17 cellular contexts compared by ENCODE assay signal in the genomic region with DNA sequence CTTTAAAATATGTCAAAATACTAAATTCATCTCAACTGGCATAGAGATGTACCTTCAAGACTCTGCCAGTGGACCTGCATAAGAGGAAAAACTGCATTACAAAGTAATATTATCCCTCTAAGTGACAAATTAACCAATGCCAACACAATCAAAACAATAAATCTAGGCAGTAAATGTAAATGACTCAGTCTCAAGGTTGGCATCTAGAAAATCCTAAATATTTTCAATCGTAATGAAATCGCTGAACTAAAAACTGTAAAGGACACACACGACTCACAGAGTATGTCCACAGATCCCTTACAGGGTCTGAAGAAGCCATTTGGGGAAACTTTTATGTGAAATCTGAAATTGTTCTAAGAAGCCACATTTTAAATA. TPM values are rescaled to one million over a fixed set of nuclear protein-coding genes. Genes with fewer than 3 reads are reported as not detected.
DNase-seq lines count a peak whose midpoint lies in the region; ATAC-seq and TF ChIP-seq lines count a peak whose summit lies in the region.
"Had no signal": no experiment of that assay in that cellular context is flagged by ENCODE, and none has a peak within 500 bp of the region (broad histone marks: within the 10 kb centered on the region; RNA-seq: fewer than 3 reads in every experiment).

No MANE protein-coding gene starts in this region.

- WGBS in thyroid gland, 2 donors = 85 to 89% methylated on average over 3 of the region's 3 CpGs

- H3K4me1 Mint-ChIP-seq in Calu3 (ENCODE audit: low read depth, unreplicated experiment) = no peaks in the 10 kb centered on the region
- peaks cover 6% of the 10 kb centered on the region for H3K4me1 Mint-ChIP-seq in T-helper 17 cell
- H3K4me1 Mint-ChIP-seq: B cell had no signal

- no TSS peak for BruUV-seq in Calu3 (replicated peaks; lab: Mats Ljungman, UMichigan)

- peak overlapping the region; percentile 17 for H3K27ac Mint-ChIP-seq in Calu3 (ENCODE audit: unreplicated experiment)
- peak overlapping the region; percentile 65 for H3K27ac Mint-ChIP-seq in T-helper 17 cell
- H3K27ac Mint-ChIP-seq: B cell had no signal

- peaks cover 5 to 25% of the 10 kb centered on the region in 2 donors for H3K4me1 ChIP-seq in thyroid gland
- H3K4me1 ChIP-seq in ascending aorta = no peaks in the 10 kb centered on the region

- intact Hi-C loops in Calu3 (cut with micrococcal nuclease; ENCODE audit: unreplicated experiment) (loop anchor here (2.0 to 5.0 kb wide), 2 partner anchors 31 to 251 kb away; a partner anchor contains a TSS), thyroid gland (cut with DNase I) (no loop called here), ascending aorta (cut with DNase I) (loop anchor here (2.0 to 10.0 kb wide), 2 partner anchors 31 to 83 kb away; a partner anchor contains a TSS)

- no peak for TF ChIP-seq POLR2A in thyroid gland (IDR thresholded peaks at IDR 0.05)

- H3K9me3 Mint-ChIP-seq in Calu3 (ENCODE audit: low read depth, unreplicated experiment) = no peaks in the 10 kb centered on the region
- H3K9me3 Mint-ChIP-seq: CD4-positive, CD25-positive, alpha-beta regulatory T cell had no signal

- H3K27me3 Mint-ChIP-seq in Calu3 (ENCODE audit: unreplicated experiment) = no peaks in the 10 kb centered on the region
- no peaks in the 10 kb centered on the region for H3K27me3 Mint-ChIP-seq in T-helper 17 cell
- H3K27me3 Mint-ChIP-seq: B cell; CD4-positive, CD25-positive, alpha-beta regulatory T cell had no signal

- H3K9me3 ChIP-seq in T-helper 17 cell (ENCODE audit: control insufficient read depth, low read length, poor library complexity, severe bottlenecking) = no peaks in the 10 kb centered on the region
- no peaks in the 10 kb centered on the region for H3K9me3 ChIP-seq in thyroid gland
- no peaks in the 10 kb centered on the region for H3K9me3 ChIP-seq in ascending aorta

- H3K36me3 Mint-ChIP-seq in Calu3 (ENCODE audit: insufficient read depth, unreplicated experiment) (no peaks in the 10 kb centered on the region), T-helper 17 cell (ENCODE audit: low read depth) (no peaks in the 10 kb centered on the region)

- no peak overlapping the region for H3K4me3 ChIP-seq in thyroid gland (replicated peaks in 1 of 3)
- no peak overlapping the region for H3K4me3 ChIP-seq in ascending aorta
- H3K4me3 ChIP-seq: GM12878, SK-N-MC had no signal

- H3K4me3 Mint-ChIP-seq in Calu3 (ENCODE audit: low read depth, unreplicated experiment) = no peak overlapping the region
- no peak overlapping the region for H3K4me3 Mint-ChIP-seq in T-helper 17 cell
- H3K4me3 Mint-ChIP-seq: B cell; CD4-positive, CD25-positive, alpha-beta regulatory T cell had no signal

- ATAC-seq in T-helper 17 cell (no peak), GM21526 (IDR thresholded peaks at IDR 0.05; ENCODE audit: low FRiP score, unreplicated experiment) (no peak)
- ATAC-seq: GM12878, Panc1 had no signal

- DNase-seq in Calu3 (no peak), T-helper 17 cell (no peak), kidney tubule cell (ENCODE audit: low spot score) (peak; percentile 59), thyroid gland (no peak), NCI-H748 treated with DMSO at 0.1 percent for 48 hours (lab: John Stamatoyannopoulos, UW) (no peak), ascending aorta (ENCODE audit: low spot score in 2 of 2) (no peak)
- DNase-seq: CD4-positive, CD25-positive, alpha-beta regulatory T cell; DMS79 treated with DMSO at 0.1 percent for 48 hours; GDM1; KBM-7; NCI-H1436 treated with DMSO at 0.1 percent for 48 hours; Right ventricle myocardium superior had no signal

- H3K27me3 ChIP-seq in thyroid gland = no peaks in the 10 kb centered on the region
- H3K27me3 ChIP-seq in ascending aorta = no peaks in the 10 kb centered on the region

- H3K27ac ChIP-seq in thyroid gland (peak overlapping the region; percentile 71 to 89 (median 81)), ascending aorta (peak overlapping the region in 1 of 2 donors; percentile 36)
- H3K27ac ChIP-seq: SK-N-MC had no signal

- CTCF ChIA-PET in Calu3 (lab: Charles Lee) = no interaction called here

- no peaks in the 10 kb centered on the region for H3K36me3 ChIP-seq in thyroid gland
- H3K36me3 ChIP-seq in ascending aorta = peaks cover 0 to 1% of the 10 kb centered on the region in 2 donors

- TF ChIP-seq CTCF in Calu3 (IDR thresholded peaks at IDR 0.05; ENCODE audit: unreplicated experiment) = no peak
- TF ChIP-seq CTCF in thyroid gland (IDR thresholded peaks at IDR 0.05) = no peak
- TF ChIP-seq CTCF in ascending aorta (IDR thresholded peaks at IDR 0.05) = no peak

RNA-seq across cellular contexts. Expression of a gene that starts 31.2 kb away (rescaled TPM):
- total RNA-seq in Calu3 (2022) (28.4 and 29.7 TPM in 2 replicates), T-helper 17 cell (10 to 100 TPM; 10.5 to 11.3 TPM), thyroid gland (10 to 100 TPM; 68.3 to 79.5 (median 75.2) TPM), ascending aorta (4.8 TPM)
